In genomic region chr4:184782731-184783472, GRCh38 we compare ENCODE assay signal across 13 cellular contexts. TPM values are rescaled to one million over a fixed set of nuclear protein-coding genes. Genes with fewer than 3 reads are reported as not detected.
A peak's percentile ranks its signal among the peaks of the same experiment; 100 is the strongest.
DNase-seq lines count a peak whose midpoint lies in the region; ATAC-seq, FAIRE-seq and TF ChIP-seq lines count a peak whose summit lies in the region.
"Had no signal": no experiment of that assay in that cellular context is flagged by ENCODE, and none has a peak within 500 bp of the region (broad histone marks: within the 10 kb centered on the region; RNA-seq: fewer than 3 reads in every experiment).

No MANE protein-coding gene starts in this region.

- BruUV-seq in Caco-2 (replicated peaks; lab: Mats Ljungman, UMichigan) = no TSS peak

- H3K4me1 ChIP-seq in NT2/D1 (ENCODE audit: insufficient read depth, insufficient read length) (peaks cover 2% of the 10 kb centered on the region), lower lobe of right lung (no peaks in the 10 kb centered on the region), Caco-2 (no peaks in the 10 kb centered on the region), esophagus muscularis mucosa (no peaks in the 10 kb centered on the region)

- H3K27me3 ChIP-seq in NT2/D1 (ENCODE audit: insufficient read depth, insufficient read length) (no peaks in the 10 kb centered on the region), lower lobe of right lung (ENCODE audit: low read depth) (no peaks in the 10 kb centered on the region), Caco-2 (replicated peaks; ENCODE audit: control insufficient read depth, insufficient read depth, low read length) (no peaks in the 10 kb centered on the region), esophagus muscularis mucosa (no peaks in the 10 kb centered on the region)

- H3K27ac Mint-ChIP-seq in Caco-2 (ENCODE audit: unreplicated experiment) = no peak overlapping the region
- H3K27ac Mint-ChIP-seq: brain had no signal

- ATAC-seq in GM18907 (IDR thresholded peaks at IDR 0.05; ENCODE audit: unreplicated experiment) = peak; percentile 53
- ATAC-seq in lower lobe of right lung = peak; percentile 7 to 24
- no peak for ATAC-seq in HG03159 (IDR thresholded peaks at IDR 0.05; ENCODE audit: unreplicated experiment)
- ATAC-seq: PC-3 had no signal

- FAIRE-seq in HTR-8/SVneo (lab: Jason Lieb, UNC) = no peak

- 46% methylated on average over 13 of the region's 17 CpGs for WGBS in esophagus muscularis mucosa

- H3K9me3 ChIP-seq in NT2/D1 (ENCODE audit: insufficient read depth, low read length) (0 out of 2 replicates have a peak, but pooled peaks cover 6% of the 10 kb centered on the region), lower lobe of right lung (no peaks in the 10 kb centered on the region), Caco-2 (no peaks in the 10 kb centered on the region), esophagus muscularis mucosa (no peaks in the 10 kb centered on the region)

- H3K9ac ChIP-seq in NT2/D1 (ENCODE audit: insufficient read length, low read depth) = peak overlapping the region; percentile 21

- H3K27me3 Mint-ChIP-seq in Caco-2 (ENCODE audit: insufficient read depth, unreplicated experiment) = no peaks in the 10 kb centered on the region
- H3K27me3 Mint-ChIP-seq: brain had no signal

- no peak overlapping the region for H3K4me3 Mint-ChIP-seq in Caco-2 (ENCODE audit: unreplicated experiment)
- H3K4me3 Mint-ChIP-seq: brain had no signal

- no peaks in the 10 kb centered on the region for H3K9me3 Mint-ChIP-seq in Caco-2 (ENCODE audit: unreplicated experiment)

- peaks cover 46% of the 10 kb centered on the region for H3K36me3 Mint-ChIP-seq in Caco-2 (ENCODE audit: insufficient read depth, unreplicated experiment)

- H3K4me3 ChIP-seq in NT2/D1 (ENCODE audit: insufficient read length, low read depth) = no peak overlapping the region
- no peak overlapping the region for H3K4me3 ChIP-seq in lower lobe of right lung
- no peak overlapping the region for H3K4me3 ChIP-seq in Caco-2 (ENCODE audit: low read depth, low read length)
- H3K4me3 ChIP-seq in esophagus muscularis mucosa = no peak overlapping the region
- H3K4me3 ChIP-seq: skin epidermis had no signal

- POLR2A ChIA-PET in Caco-2 (lab: Charles Lee) = no interaction called here

- TF ChIP-seq EP300 in esophagus muscularis mucosa (IDR thresholded peaks at IDR 0.05) = no peak

- H3K36me3 ChIP-seq in NT2/D1 (ENCODE audit: insufficient read depth, insufficient read length, low read length) (no peaks in the 10 kb centered on the region), lower lobe of right lung (peaks cover 83% of the 10 kb centered on the region), Caco-2 (ENCODE audit: control insufficient read depth, insufficient read depth, low read length) (no peaks in the 10 kb centered on the region), esophagus muscularis mucosa (peaks cover 12 to 91% (median 66%) of the 10 kb centered on the region in 4 donors)

- H3K27ac ChIP-seq in lower lobe of right lung = no peak overlapping the region
- H3K27ac ChIP-seq in esophagus muscularis mucosa (replicated peaks in 1 of 4) = no peak overlapping the region

- no peaks in the 10 kb centered on the region for H3K4me1 Mint-ChIP-seq in Caco-2 (ENCODE audit: low read depth, unreplicated experiment)

- no peak for TF ChIP-seq POLR2A in esophagus muscularis mucosa (IDR thresholded peaks at IDR 0.05; ENCODE audit: low read depth)

- intact Hi-C loops in lower lobe of right lung (cut with DNase I) (no loop called here), Caco-2 (cut with micrococcal nuclease; ENCODE audit: unreplicated experiment) (no loop called here), esophagus muscularis mucosa (cut with DNase I) (no loop called here)

- DNase-seq in CD1c-positive myeloid dendritic cell (ENCODE audit: extremely low spot score) = peak; percentile 33
- no peak for DNase-seq in NT2/D1 (ENCODE audit: low read depth, low spot score)
- DNase-seq in lower lobe of right lung = no peak
- no peak for DNase-seq in HTR-8/SVneo (ENCODE audit: insufficient read length, low spot score)
- no peak for DNase-seq in Caco-2
- DNase-seq in esophagus muscularis mucosa (ENCODE audit: extremely low spot score) = no peak
- DNase-seq: NCI-H1417 treated with DMSO at 0.1 percent for 48 hours, PC-3, T-helper 9 cell had no signal

- TF ChIP-seq CTCF in lower lobe of right lung (IDR thresholded peaks at IDR 0.05) (no peak), Caco-2 (IDR thresholded peaks at IDR 0.05; ENCODE audit: insufficient read depth in 1 of 2, low read depth in 1 of 2, low read length in 1 of 2, severe bottlenecking in 1 of 2, unreplicated experiment in 1 of 2) (no peak), esophagus muscularis mucosa (IDR thresholded peaks at IDR 0.05) (no peak)

- CTCF ChIA-PET in Caco-2 (lab: Charles Lee) = no interaction called here

RNA-seq across cellular contexts. Expression of gene ACSL1, which starts 42.9 kb away (rescaled TPM):
- total RNA-seq in lower lobe of right lung (321 TPM), Caco-2 (2022) (76.3 and 100 TPM in 2 replicates), esophagus muscularis mucosa (100 to 1,000 TPM in 1 of 4 donors, 10 to 100 TPM in 3; 43.5 to 136 (median 52.0) TPM)

RNA-seq across cellular contexts. Expression of gene CENPU, which starts 49.0 kb away (rescaled TPM):
- 2.2 TPM for total RNA-seq in lower lobe of right lung
- total RNA-seq in Caco-2 (2022) = 42.8 and 52.0 TPM in 2 replicates
- total RNA-seq in esophagus muscularis mucosa = 1 to 10 TPM in 1 of 4 donors, under 1 TPM in 3; 0.34 to 1.3 (median 0.74) TPM

Comparison
In these comparisons a context has a peak if more than half of its experiments do, and no peak if none do; other contexts are left out.
1. RNA of gene CENPU, which starts 49.0 kb away (total RNA-seq): 42.8 to 52.0 TPM in Caco-2; 2.2 TPM in lower lobe of right lung (single experiment) and 0.34 to 1.3 TPM in esophagus muscularis mucosa; every median in the first group is over 10 times any median in the second.